Comparison of ENCODE assay signal across 1 cellular context in the genomic region with DNA sequence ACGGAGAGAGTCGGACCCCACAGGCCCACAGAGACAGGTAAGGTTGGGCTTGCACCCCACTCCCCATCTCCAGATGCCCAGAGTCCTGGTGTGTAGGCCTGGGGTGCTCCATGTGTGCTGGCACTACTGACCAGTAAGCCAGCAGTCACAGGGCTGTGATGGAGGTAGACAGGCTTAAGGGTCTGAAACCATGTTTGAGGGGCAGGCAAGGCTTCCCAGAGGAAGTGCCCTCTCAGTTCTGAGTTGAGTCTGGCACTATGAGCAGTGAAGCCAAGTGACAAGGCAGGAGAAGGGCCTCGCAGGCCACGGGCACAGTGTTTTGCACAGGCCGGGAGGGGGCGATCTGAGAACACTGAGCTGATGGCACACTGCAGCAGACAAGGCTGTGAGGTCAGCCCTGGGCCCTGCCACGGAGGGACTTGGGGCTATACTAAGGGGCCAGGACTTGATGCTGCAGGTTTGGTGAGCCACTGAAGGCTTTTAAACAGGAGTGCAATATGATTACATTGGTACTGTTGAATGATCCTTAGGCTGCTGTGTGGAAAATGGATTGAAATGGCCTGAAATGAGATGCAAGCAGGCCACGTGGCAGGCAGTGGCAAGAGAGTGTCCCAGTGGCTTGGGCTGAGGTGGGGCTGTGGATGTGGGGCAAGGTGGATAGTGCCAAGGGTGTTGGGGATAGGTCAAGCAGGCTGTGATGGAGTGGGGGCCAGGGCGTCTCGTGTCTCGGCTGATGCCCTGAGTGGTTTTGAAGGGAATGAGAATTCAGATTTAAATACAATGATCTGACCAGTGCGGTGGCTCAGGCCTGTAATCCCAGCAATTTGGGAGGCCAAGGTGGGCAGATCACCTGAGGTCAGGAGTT.
TF ChIP-seq lines count a peak whose summit lies in the region.

No MANE protein-coding gene starts in this region.

TF ChIP-seq in HepG2, 621 proteins besides CTCF, POLR2A, EP300 and RAD21 (continued from another document and continues in another):
- 0 out of 2 replicates have a peak, but pooled peaks have one; percentile 14 for TF ChIP-seq BRD4 (CRISPR knock-in tag; IDR thresholded peaks at IDR 0.05)
- TF ChIP-seq ZNF672 (CRISPR knock-in tag; IDR thresholded peaks at IDR 0.05) = no peak; the same call in 1 of the 2 replicates
- TF ChIP-seq ZNF180 (CRISPR knock-in tag; IDR thresholded peaks at IDR 0.05; ENCODE audit: borderline replicate concordance, low read depth) = no peak
- no peak for TF ChIP-seq ZNF121 (CRISPR knock-in tag; IDR thresholded peaks at IDR 0.05)
- peak; percentile 17; the same call in 1 of the 2 replicates for TF ChIP-seq YEATS2 (CRISPR knock-in tag; IDR thresholded peaks at IDR 0.05; ENCODE audit: borderline replicate concordance)
- TF ChIP-seq SMAD1 (CRISPR knock-in tag; IDR thresholded peaks at IDR 0.05; ENCODE audit: borderline replicate concordance, low read depth) = peak; percentile 76; the same call in 1 of the 2 replicates
- TF ChIP-seq, protein P1, sequence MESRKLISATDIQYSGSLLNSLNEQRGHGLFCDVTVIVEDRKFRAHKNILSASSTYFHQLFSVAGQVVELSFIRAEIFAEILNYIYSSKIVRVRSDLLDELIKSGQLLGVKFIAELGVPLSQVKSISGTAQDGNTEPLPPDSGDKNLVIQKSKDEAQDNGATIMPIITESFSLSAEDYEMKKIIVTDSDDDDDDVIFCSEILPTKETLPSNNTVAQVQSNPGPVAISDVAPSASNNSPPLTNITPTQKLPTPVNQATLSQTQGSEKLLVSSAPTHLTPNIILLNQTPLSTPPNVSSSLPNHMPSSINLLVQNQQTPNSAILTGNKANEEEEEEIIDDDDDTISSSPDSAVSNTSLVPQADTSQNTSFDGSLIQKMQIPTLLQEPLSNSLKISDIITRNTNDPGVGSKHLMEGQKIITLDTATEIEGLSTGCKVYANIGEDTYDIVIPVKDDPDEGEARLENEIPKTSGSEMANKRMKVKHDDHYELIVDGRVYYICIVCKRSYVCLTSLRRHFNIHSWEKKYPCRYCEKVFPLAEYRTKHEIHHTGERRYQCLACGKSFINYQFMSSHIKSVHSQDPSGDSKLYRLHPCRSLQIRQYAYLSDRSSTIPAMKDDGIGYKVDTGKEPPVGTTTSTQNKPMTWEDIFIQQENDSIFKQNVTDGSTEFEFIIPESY (CRISPR knock-in tag; IDR thresholded peaks at IDR 0.05) = peak; percentile 69
- TF ChIP-seq ZNF431 (CRISPR knock-in tag; IDR thresholded peaks at IDR 0.05; ENCODE audit: borderline replicate concordance, low read depth) = no peak
- peak; percentile 70; the same call in 1 of the 2 replicates for TF ChIP-seq ZNF761 (CRISPR knock-in tag; conservative IDR thresholded peaks at IDR 0.05)
- TF ChIP-seq ZNF124 (CRISPR knock-in tag; IDR thresholded peaks at IDR 0.05) = peak; percentile 85; the same call in 1 of the 2 replicates
- 0 out of 2 replicates have a peak, but pooled peaks have one; percentile 50 for TF ChIP-seq ZNF543 (CRISPR knock-in tag; IDR thresholded peaks at IDR 0.05)
- peak; percentile 70 for TF ChIP-seq FOSL2 (CRISPR knock-in tag; IDR thresholded peaks at IDR 0.05)
- TF ChIP-seq, protein P2, sequence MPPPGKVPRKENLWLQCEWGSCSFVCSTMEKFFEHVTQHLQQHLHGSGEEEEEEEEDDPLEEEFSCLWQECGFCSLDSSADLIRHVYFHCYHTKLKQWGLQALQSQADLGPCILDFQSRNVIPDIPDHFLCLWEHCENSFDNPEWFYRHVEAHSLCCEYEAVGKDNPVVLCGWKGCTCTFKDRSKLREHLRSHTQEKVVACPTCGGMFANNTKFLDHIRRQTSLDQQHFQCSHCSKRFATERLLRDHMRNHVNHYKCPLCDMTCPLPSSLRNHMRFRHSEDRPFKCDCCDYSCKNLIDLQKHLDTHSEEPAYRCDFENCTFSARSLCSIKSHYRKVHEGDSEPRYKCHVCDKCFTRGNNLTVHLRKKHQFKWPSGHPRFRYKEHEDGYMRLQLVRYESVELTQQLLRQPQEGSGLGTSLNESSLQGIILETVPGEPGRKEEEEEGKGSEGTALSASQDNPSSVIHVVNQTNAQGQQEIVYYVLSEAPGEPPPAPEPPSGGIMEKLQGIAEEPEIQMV (CRISPR knock-in tag; IDR thresholded peaks at IDR 0.05; ENCODE audit: low read depth) = peak; percentile 76; the same call in 1 of the 2 replicates
- TF ChIP-seq ZBTB38 (CRISPR knock-in tag; IDR thresholded peaks at IDR 0.05) = peak; percentile 71
- no peak for TF ChIP-seq ZNF563 (CRISPR knock-in tag; IDR thresholded peaks at IDR 0.05)
- peak; percentile 88 for TF ChIP-seq ERF (CRISPR knock-in tag; IDR thresholded peaks at IDR 0.05)
- TF ChIP-seq MAZ (IDR thresholded peaks at IDR 0.05; ENCODE audit: borderline replicate concordance, low read depth, low read length) = no peak
- TF ChIP-seq MAZ (CRISPR knock-in tag; IDR thresholded peaks at IDR 0.05; ENCODE audit: low read depth) = peak; percentile 81
- peak; percentile 26; the same call in 1 of the 2 replicates for TF ChIP-seq HMG20A (CRISPR knock-in tag; IDR thresholded peaks at IDR 0.05; ENCODE audit: borderline replicate concordance)
- TF ChIP-seq SMC3 (IDR thresholded peaks at IDR 0.05; ENCODE audit: low read length) = peak; percentile 97
- peak; percentile 58 for TF ChIP-seq ZNF205 (CRISPR knock-in tag; IDR thresholded peaks at IDR 0.05)
- TF ChIP-seq NRL (CRISPR knock-in tag; IDR thresholded peaks at IDR 0.05; ENCODE audit: borderline replicate concordance) = peak; percentile 38
- TF ChIP-seq ZFAT (CRISPR knock-in tag; conservative IDR thresholded peaks at IDR 0.05) = no peak
- TF ChIP-seq, protein P3, sequence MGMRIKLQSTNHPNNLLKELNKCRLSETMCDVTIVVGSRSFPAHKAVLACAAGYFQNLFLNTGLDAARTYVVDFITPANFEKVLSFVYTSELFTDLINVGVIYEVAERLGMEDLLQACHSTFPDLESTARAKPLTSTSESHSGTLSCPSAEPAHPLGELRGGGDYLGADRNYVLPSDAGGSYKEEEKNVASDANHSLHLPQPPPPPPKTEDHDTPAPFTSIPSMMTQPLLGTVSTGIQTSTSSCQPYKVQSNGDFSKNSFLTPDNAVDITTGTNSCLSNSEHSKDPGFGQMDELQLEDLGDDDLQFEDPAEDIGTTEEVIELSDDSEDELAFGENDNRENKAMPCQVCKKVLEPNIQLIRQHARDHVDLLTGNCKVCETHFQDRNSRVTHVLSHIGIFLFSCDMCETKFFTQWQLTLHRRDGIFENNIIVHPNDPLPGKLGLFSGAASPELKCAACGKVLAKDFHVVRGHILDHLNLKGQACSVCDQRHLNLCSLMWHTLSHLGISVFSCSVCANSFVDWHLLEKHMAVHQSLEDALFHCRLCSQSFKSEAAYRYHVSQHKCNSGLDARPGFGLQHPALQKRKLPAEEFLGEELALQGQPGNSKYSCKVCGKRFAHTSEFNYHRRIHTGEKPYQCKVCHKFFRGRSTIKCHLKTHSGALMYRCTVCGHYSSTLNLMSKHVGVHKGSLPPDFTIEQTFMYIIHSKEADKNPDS (CRISPR knock-in tag; IDR thresholded peaks at IDR 0.05) = no peak
- TF ChIP-seq, protein P4, sequence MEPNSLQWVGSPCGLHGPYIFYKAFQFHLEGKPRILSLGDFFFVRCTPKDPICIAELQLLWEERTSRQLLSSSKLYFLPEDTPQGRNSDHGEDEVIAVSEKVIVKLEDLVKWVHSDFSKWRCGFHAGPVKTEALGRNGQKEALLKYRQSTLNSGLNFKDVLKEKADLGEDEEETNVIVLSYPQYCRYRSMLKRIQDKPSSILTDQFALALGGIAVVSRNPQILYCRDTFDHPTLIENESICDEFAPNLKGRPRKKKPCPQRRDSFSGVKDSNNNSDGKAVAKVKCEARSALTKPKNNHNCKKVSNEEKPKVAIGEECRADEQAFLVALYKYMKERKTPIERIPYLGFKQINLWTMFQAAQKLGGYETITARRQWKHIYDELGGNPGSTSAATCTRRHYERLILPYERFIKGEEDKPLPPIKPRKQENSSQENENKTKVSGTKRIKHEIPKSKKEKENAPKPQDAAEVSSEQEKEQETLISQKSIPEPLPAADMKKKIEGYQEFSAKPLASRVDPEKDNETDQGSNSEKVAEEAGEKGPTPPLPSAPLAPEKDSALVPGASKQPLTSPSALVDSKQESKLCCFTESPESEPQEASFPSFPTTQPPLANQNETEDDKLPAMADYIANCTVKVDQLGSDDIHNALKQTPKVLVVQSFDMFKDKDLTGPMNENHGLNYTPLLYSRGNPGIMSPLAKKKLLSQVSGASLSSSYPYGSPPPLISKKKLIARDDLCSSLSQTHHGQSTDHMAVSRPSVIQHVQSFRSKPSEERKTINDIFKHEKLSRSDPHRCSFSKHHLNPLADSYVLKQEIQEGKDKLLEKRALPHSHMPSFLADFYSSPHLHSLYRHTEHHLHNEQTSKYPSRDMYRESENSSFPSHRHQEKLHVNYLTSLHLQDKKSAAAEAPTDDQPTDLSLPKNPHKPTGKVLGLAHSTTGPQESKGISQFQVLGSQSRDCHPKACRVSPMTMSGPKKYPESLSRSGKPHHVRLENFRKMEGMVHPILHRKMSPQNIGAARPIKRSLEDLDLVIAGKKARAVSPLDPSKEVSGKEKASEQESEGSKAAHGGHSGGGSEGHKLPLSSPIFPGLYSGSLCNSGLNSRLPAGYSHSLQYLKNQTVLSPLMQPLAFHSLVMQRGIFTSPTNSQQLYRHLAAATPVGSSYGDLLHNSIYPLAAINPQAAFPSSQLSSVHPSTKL (CRISPR knock-in tag; IDR thresholded peaks at IDR 0.05) = peak; percentile 48
- TF ChIP-seq ARHGAP35 (CRISPR knock-in tag; IDR thresholded peaks at IDR 0.05; ENCODE audit: borderline replicate concordance) = 0 out of 2 replicates have a peak, but pooled peaks have one; percentile 23
- TF ChIP-seq ELF1 (CRISPR knock-in tag; IDR thresholded peaks at IDR 0.05) = 0 out of 2 replicates have a peak, but pooled peaks have one; percentile 28
- no peak for TF ChIP-seq ATF1 (CRISPR knock-in tag; IDR thresholded peaks at IDR 0.05)
- TF ChIP-seq SALL1 (CRISPR knock-in tag; IDR thresholded peaks at IDR 0.05) = peak; percentile 91
- no peak; the same call in none of the 2 replicates for TF ChIP-seq ZMYM3 (CRISPR knock-in tag; IDR thresholded peaks at IDR 0.05)
- TF ChIP-seq TFDP2 (CRISPR knock-in tag; IDR thresholded peaks at IDR 0.05) = peak; percentile 47; the same call in 1 of the 2 replicates
- peak; percentile 60; the same call in 1 of the 2 replicates for TF ChIP-seq MIER2 (CRISPR knock-in tag; IDR thresholded peaks at IDR 0.05)
- peak; percentile 97 for TF ChIP-seq REPIN1 (CRISPR knock-in tag; IDR thresholded peaks at IDR 0.05; ENCODE audit: borderline replicate concordance, low read depth)
- peak; percentile 63 for TF ChIP-seq PHF5A (CRISPR knock-in tag; IDR thresholded peaks at IDR 0.05; ENCODE audit: low read depth, unreplicated experiment)
- TF ChIP-seq KLF6 (CRISPR knock-in tag; IDR thresholded peaks at IDR 0.05) = peak; percentile 87
- TF ChIP-seq ZNF12 (CRISPR knock-in tag; IDR thresholded peaks at IDR 0.05) = peak; percentile 65; the same call in 1 of the 2 replicates
- TF ChIP-seq ZNF343 (CRISPR knock-in tag; IDR thresholded peaks at IDR 0.05) = peak; percentile 82; the same call in 1 of the 2 replicates
- TF ChIP-seq ZNF784 (CRISPR knock-in tag; IDR thresholded peaks at IDR 0.05; ENCODE audit: borderline replicate concordance) = peak; percentile 49; the same call in 1 of the 2 replicates
- TF ChIP-seq, protein P5, sequence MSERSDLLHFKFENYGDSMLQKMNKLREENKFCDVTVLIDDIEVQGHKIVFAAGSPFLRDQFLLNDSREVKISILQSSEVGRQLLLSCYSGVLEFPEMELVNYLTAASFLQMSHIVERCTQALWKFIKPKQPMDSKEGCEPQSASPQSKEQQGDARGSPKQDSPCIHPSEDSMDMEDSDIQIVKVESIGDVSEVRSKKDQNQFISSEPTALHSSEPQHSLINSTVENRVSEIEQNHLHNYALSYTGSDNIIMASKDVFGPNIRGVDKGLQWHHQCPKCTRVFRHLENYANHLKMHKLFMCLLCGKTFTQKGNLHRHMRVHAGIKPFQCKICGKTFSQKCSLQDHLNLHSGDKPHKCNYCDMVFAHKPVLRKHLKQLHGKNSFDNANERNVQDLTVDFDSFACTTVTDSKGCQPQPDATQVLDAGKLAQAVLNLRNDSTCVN (CRISPR knock-in tag; IDR thresholded peaks at IDR 0.05; ENCODE audit: borderline replicate concordance) = peak; percentile 70; the same call in 1 of the 2 replicates
- TF ChIP-seq BORCS8-MEF2B (CRISPR knock-in tag; IDR thresholded peaks at IDR 0.05) = peak; percentile 91; the same call in 1 of the 2 replicates
- peak; percentile 99 for TF ChIP-seq ZNF567 (CRISPR knock-in tag; IDR thresholded peaks at IDR 0.05; ENCODE audit: borderline replicate concordance)
- TF ChIP-seq ZBTB7A (CRISPR knock-in tag; IDR thresholded peaks at IDR 0.05) = no peak
- TF ChIP-seq SALL2 (CRISPR knock-in tag; IDR thresholded peaks at IDR 0.05) = no peak
- TF ChIP-seq CC2D1A (CRISPR knock-in tag; IDR thresholded peaks at IDR 0.05) = no peak
- TF ChIP-seq, protein P6, sequence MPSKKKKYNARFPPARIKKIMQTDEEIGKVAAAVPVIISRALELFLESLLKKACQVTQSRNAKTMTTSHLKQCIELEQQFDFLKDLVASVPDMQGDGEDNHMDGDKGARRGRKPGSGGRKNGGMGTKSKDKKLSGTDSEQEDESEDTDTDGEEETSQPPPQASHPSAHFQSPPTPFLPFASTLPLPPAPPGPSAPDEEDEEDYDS (CRISPR knock-in tag; IDR thresholded peaks at IDR 0.05) = peak; percentile 39; the same call in 1 of the 2 replicates
- 0 out of 2 replicates have a peak, but pooled peaks have one; percentile 34 for TF ChIP-seq CBFB (CRISPR knock-in tag; IDR thresholded peaks at IDR 0.05)
- peak; percentile 67 for TF ChIP-seq ZFP91 (CRISPR knock-in tag; IDR thresholded peaks at IDR 0.05; ENCODE audit: borderline replicate concordance)
